15 cellular contexts compared by ENCODE assay signal in genomic region chr2:129802290-129802689, GRCh38.
DNase-seq lines count a peak whose midpoint lies in the region; ATAC-seq and TF ChIP-seq lines count a peak whose summit lies in the region.
"Had no signal": no experiment of that assay in that cellular context is flagged by ENCODE, and none has a peak within 500 bp of the region (broad histone marks: within the 10 kb centered on the region; RNA-seq: fewer than 3 reads in every experiment).

No MANE protein-coding gene starts in this region.

- H4K91ac ChIP-seq in mesenchymal stem cell (ENCODE audit: low read length) = no peak overlapping the region

- no peak overlapping the region for H2BK12ac ChIP-seq in mesenchymal stem cell (ENCODE audit: low read length in 2 of 2)

- H3K27me3 Mint-ChIP-seq in WTC11 (ENCODE audit: low read depth) = no peaks in the 10 kb centered on the region; the same call in 1 of the 2 replicates

- no peak for TF ChIP-seq POLR2A in adrenal gland (IDR thresholded peaks at IDR 0.05)

- no peak overlapping the region for H4K8ac ChIP-seq in mesenchymal stem cell (ENCODE audit: low read length)

- no peak overlapping the region for H3K4ac ChIP-seq in mesenchymal stem cell (ENCODE audit: low read depth in 1 of 2, low read length in 2 of 2)

- H3K4me1 Mint-ChIP-seq in WTC11 = peaks cover 51% of the 10 kb centered on the region

- H3K9me3 ChIP-seq in HUES48 (ENCODE audit: control insufficient read depth, insufficient read depth, low read length) = no peaks in the 10 kb centered on the region
- H3K9me3 ChIP-seq in mesenchymal stem cell (ENCODE audit: control insufficient read depth, low read length) = no peaks in the 10 kb centered on the region
- no peaks in the 10 kb centered on the region for H3K9me3 ChIP-seq in adrenal gland (replicated peaks in 1 of 3)
- H3K9me3 ChIP-seq: A549, MG63 had no signal

- peak overlapping the region; percentile 69 for H3K27ac ChIP-seq in HUES48 (ENCODE audit: low read depth, low read length)
- H3K27ac ChIP-seq in mesenchymal stem cell (ENCODE audit: low read length, poor library complexity, severe bottlenecking) = no peak overlapping the region
- H3K27ac ChIP-seq in adrenal gland = no peak overlapping the region
- H3K27ac ChIP-seq: A549 had no signal

- ATAC-seq in WTC11 (peak; percentile 47), HG03139 (IDR thresholded peaks at IDR 0.05; ENCODE audit: unreplicated experiment) (no peak)

- 76% methylated on average over 5 of the region's 5 CpGs for WGBS in mesenchymal stem cell
- 64 to 72% (median 66%) methylated on average over 5 of the region's 5 CpGs for WGBS in adrenal gland, 4 donors

- H3K27me3 ChIP-seq in HUES48 (ENCODE audit: control insufficient read depth, insufficient read depth, low read length) (no peaks in the 10 kb centered on the region), mesenchymal stem cell (ENCODE audit: control insufficient read depth in 1 of 2, insufficient read depth in 1 of 2, low read length in 2 of 2) (peaks cover 0 to 10% of the 10 kb centered on the region in 2 experiments), adrenal gland (no peaks in the 10 kb centered on the region)
- H3K27me3 ChIP-seq: MG63 had no signal

- H3K4me1 ChIP-seq in HUES48 (ENCODE audit: control insufficient read depth, insufficient read depth, low read length) (peaks cover 35% of the 10 kb centered on the region), mesenchymal stem cell (ENCODE audit: control insufficient read depth, insufficient read depth, low read depth, low read length) (no peaks in the 10 kb centered on the region), adrenal gland (replicated peaks in 1 of 2) (no peaks in the 10 kb centered on the region)
- H3K4me1 ChIP-seq: A549 had no signal

- no peak overlapping the region for H2AFZ ChIP-seq in mesenchymal stem cell (ENCODE audit: low read depth, low read length)

- no peak overlapping the region for H3K18ac ChIP-seq in mesenchymal stem cell (ENCODE audit: low read depth in 1 of 2, low read length in 2 of 2)

- H3K36me3 ChIP-seq in HUES48 (ENCODE audit: control insufficient read depth, insufficient read depth, low read length) (no peaks in the 10 kb centered on the region), mesenchymal stem cell (ENCODE audit: control insufficient read depth in 1 of 2, insufficient read depth in 2 of 2, low read depth in 1 of 2, low read length in 2 of 2) (no peaks in the 10 kb centered on the region), adrenal gland (replicated peaks in 1 of 2) (no peaks in the 10 kb centered on the region)
- H3K36me3 ChIP-seq: MG63 had no signal

- H2BK120ac ChIP-seq in mesenchymal stem cell (ENCODE audit: low read depth, low read length) = no peak overlapping the region

- no peak overlapping the region for H3K27ac Mint-ChIP-seq in WTC11
- H3K27ac Mint-ChIP-seq: HFFc6 had no signal

- H3K4me2 ChIP-seq in mesenchymal stem cell (ENCODE audit: low read length, poor library complexity, severe bottlenecking) = no peak overlapping the region
- H3K4me2 ChIP-seq: A549 had no signal

- H2BK5ac ChIP-seq in mesenchymal stem cell (ENCODE audit: low read depth, low read length, poor library complexity, severe bottlenecking) = no peak overlapping the region

- no peak for TF ChIP-seq CTCF in WTC11 (IDR thresholded peaks at IDR 0.05)
- no peak for TF ChIP-seq CTCF in adrenal gland (IDR thresholded peaks at IDR 0.05)

- intact Hi-C loops in adrenal gland (cut with DNase I) = no loop called here

- H3K14ac ChIP-seq in mesenchymal stem cell (ENCODE audit: low read length in 2 of 2) = no peak overlapping the region

- H3K36me3 Mint-ChIP-seq in WTC11 = no peaks in the 10 kb centered on the region
- H3K36me3 Mint-ChIP-seq: CD14-positive monocyte had no signal

- POLR2A ChIA-PET in WTC11 (lab: Charles Lee) = no interaction called here

- DNase-seq in NCI-H1417 (lab: John Stamatoyannopoulos, UW) (peak in 2 of 3 experiments; percentile 16 to 48), NCI-H1417 treated with DMSO at 0.1 percent for 48 hours (lab: John Stamatoyannopoulos, UW) (no peak), WTC11 (ENCODE audit: low spot score) (no peak), mesenchymal stem cell (no peak), adrenal gland (no peak)
- no peak for DNase-seq in stimulated activated CD4-positive, alpha-beta T cell treated with anti-CD3 and anti-CD28 coated beads, Interleukin-15, amount 100 ng/mL, for 24 hours
- DNase-seq: Karpas-422, NCI-H1092, SW 1271 had no signal

- H3K23ac ChIP-seq in mesenchymal stem cell (ENCODE audit: low read length in 2 of 2) = no peak overlapping the region

- H2AK5ac ChIP-seq in mesenchymal stem cell (ENCODE audit: low read length, severe bottlenecking) = no peak overlapping the region

- H3K79me1 ChIP-seq in mesenchymal stem cell (replicated peaks; ENCODE audit: low read length, poor library complexity, severe bottlenecking) = no peaks in the 10 kb centered on the region

- H2BK15ac ChIP-seq in mesenchymal stem cell (ENCODE audit: low read depth, poor library complexity, severe bottlenecking) = no peak overlapping the region

- H3K4me3 ChIP-seq in HUES48 (ENCODE audit: low read depth, low read length) (no peak overlapping the region), mesenchymal stem cell (ENCODE audit: insufficient read depth in 1 of 2, low read depth in 1 of 2, low read length in 2 of 2) (no peak overlapping the region), adrenal gland (no peak overlapping the region)
- H3K4me3 ChIP-seq: A549, MG63 had no signal

- H3K9ac ChIP-seq in HUES48 (ENCODE audit: low read depth, low read length) (no peak overlapping the region), mesenchymal stem cell (ENCODE audit: low read length) (peak overlapping the region; percentile 34)

- H3K9me3 Mint-ChIP-seq in WTC11 = no peaks in the 10 kb centered on the region
- H3K9me3 Mint-ChIP-seq: CD14-positive monocyte had no signal

- H3K4me3 Mint-ChIP-seq in WTC11 = no peak overlapping the region
- H3K4me3 Mint-ChIP-seq: CD14-positive monocyte, HFFc6 had no signal

- CTCF ChIA-PET in WTC11 (lab: Charles Lee) = interaction anchor here (0.9 to 1.8 kb wide), 5 partner anchors 54 to 215 kb away, joined by 3 to 6 read pairs (median 4); no protein-coding TSS in a partner anchor

TF ChIP-seq in WTC11, 78 proteins besides CTCF, POLR2A, EP300 and RAD21 (continues in another document):
- TF ChIP-seq GABPB1 (CRISPR knock-in tag; IDR thresholded peaks at IDR 0.05) = no peak
- no peak for TF ChIP-seq FOXK1 (CRISPR knock-in tag; IDR thresholded peaks at IDR 0.05)
- no peak for TF ChIP-seq CDX4 (CRISPR knock-in tag; IDR thresholded peaks at IDR 0.05; ENCODE audit: borderline replicate concordance)
- no peak for TF ChIP-seq AFF4 (CRISPR knock-in tag; IDR thresholded peaks at IDR 0.05; ENCODE audit: borderline replicate concordance)
- TF ChIP-seq ETV6 (CRISPR knock-in tag; IDR thresholded peaks at IDR 0.05) = no peak
- no peak for TF ChIP-seq ZNF138 (CRISPR knock-in tag; conservative IDR thresholded peaks at IDR 0.05)
- no peak for TF ChIP-seq NFATC4 (CRISPR knock-in tag; IDR thresholded peaks at IDR 0.05)
- no peak for TF ChIP-seq ESRRA (CRISPR knock-in tag; IDR thresholded peaks at IDR 0.05; ENCODE audit: borderline replicate concordance)
- no peak for TF ChIP-seq MLX (CRISPR knock-in tag; IDR thresholded peaks at IDR 0.05)

Comparison
In these comparisons a context has a peak if more than half of its experiments do, and no peak if none do; other contexts are left out.
1. DNase-seq: peak in NCI-H1417 (2 of 3); none in NCI-H1417 treated with DMSO at 0.1 percent for 48 hours (single experiment), WTC11 (single experiment), mesenchymal stem cell (single experiment), adrenal gland (0 of 7) and stimulated activated CD4-positive, alpha-beta T cell treated with anti-CD3 and anti-CD28 coated beads, Interleukin-15, amount 100 ng/mL, for 24 hours (single experiment).